Comparison of ENCODE assay signal across 8 cellular contexts in genomic region chr9:97900738-97901565, GRCh38. TPM values are rescaled to one million over a fixed set of nuclear protein-coding genes. Genes with fewer than 3 reads are reported as not detected.
A peak's percentile ranks its signal among the peaks of the same experiment; 100 is the strongest.
DNase-seq lines count a peak whose midpoint lies in the region; ATAC-seq and TF ChIP-seq lines count a peak whose summit lies in the region.

No MANE protein-coding gene starts in this region.

- peaks cover 16 to 20% of the 10 kb centered on the region in 2 donors for H3K36me3 ChIP-seq in ascending aorta
- no peaks in the 10 kb centered on the region for H3K36me3 ChIP-seq in uterus

- H3K4me3 ChIP-seq in AG09309 (ENCODE audit: control insufficient read depth, low read depth, low read length): no peak overlapping the region
- no peak overlapping the region for H3K4me3 ChIP-seq in ascending aorta
- no peak overlapping the region for H3K4me3 ChIP-seq in uterus

- TF ChIP-seq POLR2A in uterus (IDR thresholded peaks at IDR 0.05): no peak

- peak; percentile 81 for TF ChIP-seq CTCF in AG09309 (IDR thresholded peaks at IDR 0.05; ENCODE audit: control insufficient read depth, insufficient read depth, low read depth, low read length, missing control alignments)
- peak; percentile 49 to 68 (median 67) for TF ChIP-seq CTCF in ascending aorta (IDR thresholded peaks at IDR 0.05)
- peak; percentile 47 to 59 (median 58) for TF ChIP-seq CTCF in uterus (IDR thresholded peaks at IDR 0.05)

- intact Hi-C loops in ascending aorta (cut with DNase I) (loop anchor here (1.0 kb wide), 1 partner anchor 191 kb away; no protein-coding TSS in a partner anchor), uterus (cut with DNase I; ENCODE audit: low total_unique reads) (no loop called here)

- H3K9me3 ChIP-seq in ascending aorta (no peaks in the 10 kb centered on the region), uterus (no peaks in the 10 kb centered on the region)

- no peaks in the 10 kb centered on the region for H3K27me3 ChIP-seq in ascending aorta
- no peaks in the 10 kb centered on the region for H3K27me3 ChIP-seq in uterus

- DNase-seq in AG09309 (ENCODE audit: low read depth) (no peak), G401 (ENCODE audit: low spot score) (peak; percentile 81), NCI-H2081 (lab: John Stamatoyannopoulos, UW) (peak; percentile 50 to 66), ascending aorta (ENCODE audit: low spot score in 2 of 2) (no peak), iris pigment epithelial cell (ENCODE audit: low read depth) (peak; percentile 51), uterus (peak in 1 of 2 donors; percentile 24)
- no peak for DNase-seq in activated T-cell treated with anti-CD3 and anti-CD28 coated beads, Interleukin-2, amount 50 U/mL, for 1 hour

- in situ Hi-C loops in G401 (cut with HindIII; ENCODE audit: low sequenced_read_pairs): no loop called here

- ATAC-seq in HG03354 (IDR thresholded peaks at IDR 0.05; ENCODE audit: poor library complexity, severe bottlenecking, unreplicated experiment): no peak

- H3K4me1 ChIP-seq in ascending aorta: no peaks in the 10 kb centered on the region
- no peaks in the 10 kb centered on the region for H3K4me1 ChIP-seq in uterus

- no peak overlapping the region for H3K27ac ChIP-seq in ascending aorta
- H3K27ac ChIP-seq in uterus: no peak overlapping the region

RNA-seq across cellular contexts. Expression of gene TRMO, which starts 21.3 kb away (rescaled TPM):
- 15.1 and 15.6 TPM in 2 replicates for total RNA-seq in G401 (2014; rRNA removed; shearing (Covaris generic))
- total RNA-seq in ascending aorta: 24.8 TPM
- total RNA-seq in uterus: 10 to 100 TPM; 14.1 to 32.6 (median 19.7) TPM

RNA-seq across cellular contexts. Expression of gene HEMGN, which starts 37.0 kb away (rescaled TPM):
- not detected in 2 replicates for total RNA-seq in G401 (2014; rRNA removed; shearing (Covaris generic))
- total RNA-seq in ascending aorta (not detected), uterus (1 to 10 TPM in 1 of 4 donors, not detected in 3; 2.7 TPM)

RNA-seq across cellular contexts. Expression of gene FOXE1, which starts 47.9 kb away (rescaled TPM):
- total RNA-seq in G401 (2014; rRNA removed; shearing (Covaris generic)): not detected in 2 replicates
- not detected for total RNA-seq in ascending aorta
- not detected for total RNA-seq in uterus

Comparison
In these comparisons a context has a peak if more than half of its experiments do, and no peak if none do; other contexts are left out.
1. DNase-seq: peak in G401 (single experiment), NCI-H2081 (2 of 2) and iris pigment epithelial cell (single experiment); none in AG09309 (single experiment), ascending aorta (0 of 2) and activated T-cell treated with anti-CD3 and anti-CD28 coated beads, Interleukin-2, amount 50 U/mL, for 1 hour (single experiment).
2. Peak in every context shown above with its lines, with median percentiles within 50 percentile points of each other: CTCF ChIP-seq.